ENCODE assay signal across 28 cellular contexts in the genomic region with DNA sequence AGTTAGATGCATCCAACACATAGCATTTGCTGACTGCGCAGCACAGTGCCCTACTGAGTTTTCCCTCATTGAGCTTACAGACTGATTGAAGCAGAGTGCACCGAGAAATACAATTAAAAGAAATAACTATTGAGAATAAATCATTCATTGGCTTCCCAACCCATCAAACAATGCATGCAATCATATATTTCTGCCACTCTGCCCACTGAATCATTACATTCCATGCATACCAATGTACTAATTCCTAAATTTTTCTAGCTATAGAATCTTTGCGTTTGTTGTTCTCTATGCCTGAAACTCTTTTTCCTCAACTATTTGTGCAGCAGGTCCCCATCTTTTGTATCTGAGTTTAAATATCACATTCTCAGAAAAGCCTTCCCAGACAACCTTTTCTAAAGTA.
"Had no signal": no experiment of that assay in that cellular context is flagged by ENCODE, and none has a peak within 500 bp of the region (broad histone marks: within the 10 kb centered on the region; RNA-seq: fewer than 3 reads in every experiment).

No MANE protein-coding gene starts in this region.

- H3K27me3 ChIP-seq: brain microvascular endothelial cell, esophagus muscularis mucosa, gastroesophageal sphincter, heart right ventricle, hepatocyte had no signal

- H3K27ac Mint-ChIP-seq: activated CD4-positive, alpha-beta memory T cell treated with anti-CD3 and anti-CD28 coated beads for 36 hours; activated CD4-positive, alpha-beta T cell treated with anti-CD3 and anti-CD28 coated beads for 36 hours; activated CD4-positive, alpha-beta T cell treated with anti-CD3 and anti-CD28 coated beads, Interleukin-2, amount 10 ng/mL, durations not matched to agents 24 days and 14 days; activated naive CD4-positive, alpha-beta T cell treated with anti-CD3 and anti-CD28 coated beads, Interleukin-2, amount 10 ng/mL, durations not matched to agents 7 days and 5 days; activated naive CD8-positive, alpha-beta T cell; activated T-cell treated with anti-CD3 and anti-CD28 coated beads, Interleukin-2, amount 50 U/mL, for 24 hours; activated T-cell treated with anti-CD3 and anti-CD28 coated beads, Interleukin-2, amount 50 U/mL, for 72 hours; dendritic cell treated with granulocyte-macrophage colony-stimulating factor and Interleukin-4, amounts not matched to agents 40 ng/mL and 50 ng/mL, for 4 days; endodermal cell had no signal

- H3K4me1 ChIP-seq: esophagus muscularis mucosa, gastroesophageal sphincter, heart right ventricle had no signal

- ATAC-seq: activated CD4-positive, alpha-beta T cell treated with anti-CD3 and anti-CD28 coated beads for 36 hours; activated T-cell treated with anti-CD3 and anti-CD28 coated beads, Interleukin-2, amount 50 U/mL, for 72 hours; gastroesophageal sphincter; heart right ventricle had no signal

- H3K36me3 Mint-ChIP-seq: activated CD4-positive, alpha-beta memory T cell treated with anti-CD3 and anti-CD28 coated beads for 36 hours; activated naive CD4-positive, alpha-beta T cell treated with anti-CD3 and anti-CD28 coated beads, Interleukin-2, amount 10 ng/mL, durations not matched to agents 7 days and 5 days; activated naive CD8-positive, alpha-beta T cell had no signal

- H3K27ac ChIP-seq: brain microvascular endothelial cell, coronary artery, dorsolateral prefrontal cortex, esophagus muscularis mucosa, gastroesophageal sphincter, heart right ventricle, hepatocyte had no signal

- DNase-seq: activated CD4-positive, alpha-beta memory T cell treated with anti-CD3 and anti-CD28 coated beads for 36 hours; activated CD4-positive, alpha-beta T cell treated with anti-CD3 and anti-CD28 coated beads for 36 hours; activated CD4-positive, alpha-beta T cell treated with anti-CD3 and anti-CD28 coated beads, Interleukin-2, amount 10 ng/mL, durations not matched to agents 24 days and 14 days; activated CD4-positive, CD25-positive, alpha-beta regulatory T cell; activated CD4-positive, CD25-positive, alpha-beta regulatory T cell treated with anti-CD3 and anti-CD28 coated beads, Interleukin-2, amount 50 U/mL, for 72 hours; activated CD8-positive, alpha-beta memory T cell treated with anti-CD3 and anti-CD28 coated beads, Interleukin-2, amount 50 U/mL, for 48 hours; activated gamma-delta T cell; activated naive CD4-positive, alpha-beta T cell; activated naive CD4-positive, alpha-beta T cell treated with anti-CD3 and anti-CD28 coated beads, Interleukin-2, amount 10 ng/mL, durations not matched to agents 7 days and 5 days; activated T-cell treated with anti-CD3 and anti-CD28 coated beads for 4 hours; activated T-cell treated with anti-CD3 and anti-CD28 coated beads, Interleukin-2, amount 50 U/mL, for 24 hours; activated T-cell treated with anti-CD3 and anti-CD28 coated beads, Interleukin-2, amount 50 U/mL, for 72 hours; amniotic stem cell; anterior cingulate cortex; brain microvascular endothelial cell; dorsolateral prefrontal cortex; effector memory CD4-positive, alpha-beta T cell; endodermal cell; erythroblast; foreskin melanocyte; heart right ventricle; T-helper 2 cell had no signal

- H3K9me3 Mint-ChIP-seq: activated CD4-positive, alpha-beta T cell treated with anti-CD3 and anti-CD28 coated beads, Interleukin-2, amount 10 ng/mL, durations not matched to agents 24 days and 14 days had no signal
